ENCODE assay signal across 24 cellular contexts in genomic region chr17:42317256-42317966, GRCh38. TPM values are rescaled to one million over a fixed set of nuclear protein-coding genes. Genes with fewer than 3 reads are reported as not detected.
DNase-seq lines count a peak whose midpoint lies in the region; ATAC-seq and FAIRE-seq lines count a peak whose summit lies in the region.
"Had no signal": no experiment of that assay in that cellular context is flagged by ENCODE, and none has a peak within 500 bp of the region (broad histone marks: within the 10 kb centered on the region; RNA-seq: fewer than 3 reads in every experiment).

No MANE protein-coding gene starts in this region.

- H3K36me3 Mint-ChIP-seq in T-helper 1 cell treated with Interleukin-12 subunit alpha and Interleukin-12 subunit beta and Interleukin-4 antibody, amounts not matched to agents 30 μg/mL and 1 μg/mL, for 36 hours (ENCODE audit: low read depth), result peaks cover 52% of the 10 kb centered on the region
- peaks cover 42% of the 10 kb centered on the region for H3K36me3 Mint-ChIP-seq in T-cell

- FAIRE-seq in frontal cortex (lab: Jason Lieb, UNC), result no peak
- FAIRE-seq: astrocyte, GM12891, keratinocyte had no signal

- DNase-seq in T-helper 1 cell, result no peak
- peak; percentile 42 for DNase-seq in DMS 273 treated with DMSO at 0.1 percent for 48 hours (lab: John Stamatoyannopoulos, UW)
- no peak for DNase-seq in T-cell
- DNase-seq in left lobe of liver (ENCODE audit: low spot score), result no peak
- no peak for DNase-seq in stimulated activated naive CD4-positive, alpha-beta T cell treated with Interleukin-2 at 50 U/mL for 16 hours (lab: John Stamatoyannopoulos, UW)
- DNase-seq in stimulated activated naive CD8-positive, alpha-beta T cell treated with anti-CD3 and anti-CD28 coated beads, Interleukin-15, Interleukin-2, amounts not matched to agents 100 U/mL and 50 U/mL, for 24 hours, result no peak
- no peak for DNase-seq in frontal cortex (ENCODE audit: low spot score in 2 of 2)
- DNase-seq: 8988T; activated effector memory CD4-positive, alpha-beta T cell treated with Interleukin-2 at 50 U/mL for 16 hours; BE2C; hippocampal formation; NCI-H146; NCI-H2227 treated with DMSO at 0.1 percent for 48 hours; NK-92 treated with Interleukin-12 subunit alpha and Interleukin-12 subunit beta, amount 100 ng/mL, for 24 hours; stimulated activated CD4-positive, alpha-beta T cell treated with anti-CD3 and anti-CD28 coated beads, Interleukin-12 subunit alpha, Interleukin-12 subunit beta, amount 100 ng/mL, for 4 hours; SW 1271; tibial artery had no signal

- peaks cover 59% of the 10 kb centered on the region for H3K4me1 Mint-ChIP-seq in T-helper 1 cell treated with Interleukin-12 subunit alpha and Interleukin-12 subunit beta and Interleukin-4 antibody, amounts not matched to agents 30 μg/mL and 1 μg/mL, for 36 hours (ENCODE audit: low read depth)
- peaks cover 73 to 84% (median 76%) of the 10 kb centered on the region in 3 donors for H3K4me1 Mint-ChIP-seq in T-cell

- H3K27ac Mint-ChIP-seq in T-helper 1 cell treated with Interleukin-12 subunit alpha and Interleukin-12 subunit beta and Interleukin-4 antibody, amounts not matched to agents 30 μg/mL and 1 μg/mL, for 36 hours, result peak overlapping the region; percentile 65
- H3K27ac Mint-ChIP-seq in T-cell, result peak overlapping the region; percentile 74 to 76
- H3K27ac Mint-ChIP-seq: memory B cell, nephron had no signal

- CTCF ChIA-PET in T-cell (lab: Charles Lee), result interaction anchor here (1.6 to 1.7 kb wide), 3 partner anchors 89 to 95 kb away, joined by 9 to 10 read pairs (median 9); no protein-coding TSS in a partner anchor

- POLR2A ChIA-PET in T-cell (lab: Charles Lee), result interaction anchor here (0.5 to 0.6 kb wide), 3 partner anchors 20 to 178 kb away, joined by 3 to 5 read pairs (median 5); no protein-coding TSS in a partner anchor

- ATAC-seq in T-cell (replicated peaks in 1 of 4) (no peak), left lobe of liver (peak; percentile 38)
- ATAC-seq in stimulated activated naive CD8-positive, alpha-beta T cell treated with anti-CD3 and anti-CD28 coated beads, Interleukin-15, Interleukin-2, amounts not matched to agents 100 U/mL and 50 U/mL, for 24 hours, result no peak
- ATAC-seq: HCT116 had no signal

- H3K4me3 Mint-ChIP-seq in T-helper 1 cell treated with Interleukin-12 subunit alpha and Interleukin-12 subunit beta and Interleukin-4 antibody, amounts not matched to agents 30 μg/mL and 1 μg/mL, for 36 hours, result no peak overlapping the region
- peak overlapping the region in 1 of 3 donors; percentile 21 for H3K4me3 Mint-ChIP-seq in T-cell
- H3K4me3 Mint-ChIP-seq: memory B cell, nephron had no signal

- no peaks in the 10 kb centered on the region for H3K9me3 Mint-ChIP-seq in T-helper 1 cell treated with Interleukin-12 subunit alpha and Interleukin-12 subunit beta and Interleukin-4 antibody, amounts not matched to agents 30 μg/mL and 1 μg/mL, for 36 hours
- H3K9me3 Mint-ChIP-seq in T-cell, result no peaks in the 10 kb centered on the region
- H3K9me3 Mint-ChIP-seq: memory B cell, nephron had no signal

- H3K27me3 Mint-ChIP-seq in T-helper 1 cell treated with Interleukin-12 subunit alpha and Interleukin-12 subunit beta and Interleukin-4 antibody, amounts not matched to agents 30 μg/mL and 1 μg/mL, for 36 hours (ENCODE audit: low read depth), result no peaks in the 10 kb centered on the region
- H3K27me3 Mint-ChIP-seq in T-cell, result no peaks in the 10 kb centered on the region
- H3K27me3 Mint-ChIP-seq: memory B cell had no signal

RNA-seq across cellular contexts. Expression of gene STAT5A, which starts 29.1 kb away (rescaled TPM):
- total RNA-seq in T-cell (100 to 1,000 TPM; 141 to 160 (median 147) TPM), left lobe of liver (10.2 TPM), frontal cortex (1.6 TPM)

RNA-seq across cellular contexts. Expression of gene STAT5B, which starts 41.2 kb away (rescaled TPM):
- total RNA-seq in T-cell (100 to 1,000 TPM; 178 to 205 (median 186) TPM), left lobe of liver (26.3 TPM), frontal cortex (17.5 TPM)

Comparison
In these comparisons a context has a peak if more than half of its experiments do, and no peak if none do; other contexts are left out.
1. RNA of gene STAT5A, which starts 29.1 kb away (total RNA-seq): 141 to 160 TPM in T-cell; 10.2 TPM in left lobe of liver (single experiment) and 1.6 TPM in frontal cortex (single experiment); every median in the first group is over 10 times any median in the second.